ENCODE assay signal across 33 cellular contexts in genomic region chr1:17772580-17773215, GRCh38. TPM values are rescaled to one million over a fixed set of nuclear protein-coding genes. Genes with fewer than 3 reads are reported as not detected.
"Had no signal": no experiment of that assay in that cellular context is flagged by ENCODE, and none has a peak within 500 bp of the region (broad histone marks: within the 10 kb centered on the region; RNA-seq: fewer than 3 reads in every experiment).

No MANE protein-coding gene starts in this region.

- H3K9me3 Mint-ChIP-seq: activated CD4-positive, alpha-beta memory T cell treated with anti-CD3 and anti-CD28 coated beads, Interleukin-2, amount 10 ng/mL, durations not matched to agents 7 days and 5 days; activated CD4-positive, alpha-beta T cell treated with anti-CD3 and anti-CD28 coated beads, Interleukin-2, amount 10 ng/mL, durations not matched to agents 7 days and 5 days; activated naive CD4-positive, alpha-beta T cell treated with anti-CD3 and anti-CD28 coated beads, Interleukin-2, amount 10 ng/mL, durations not matched to agents 7 days and 5 days; activated naive CD4-positive, alpha-beta T cell treated with anti-CD3 and anti-CD28 coated beads, Interleukin-2, amount 50 U/mL, for 72 hours; activated naive CD8-positive, alpha-beta T cell treated with anti-CD3 and anti-CD28 coated beads, Interleukin-2, amount 10 ng/mL, durations not matched to agents 7 days and 5 days; activated T-cell treated with anti-CD3 and anti-CD28 coated beads, Interleukin-2, amount 50 U/mL, for 24 hours; activated T-cell treated with anti-CD3 and anti-CD28 coated beads, Interleukin-2, amount 50 U/mL, for 72 hours; central memory CD8-positive, alpha-beta T cell; WTC11 had no signal

- H3K36me3 Mint-ChIP-seq: activated naive CD4-positive, alpha-beta T cell treated with anti-CD3 and anti-CD28 coated beads, Interleukin-2, amount 10 ng/mL, durations not matched to agents 7 days and 5 days; activated naive CD4-positive, alpha-beta T cell treated with anti-CD3 and anti-CD28 coated beads, Interleukin-2, amount 50 U/mL, for 72 hours; activated naive CD8-positive, alpha-beta T cell treated with anti-CD3 and anti-CD28 coated beads, Interleukin-2, amount 10 ng/mL, durations not matched to agents 7 days and 5 days; WTC11 had no signal

- H3K4me1 Mint-ChIP-seq: activated CD4-positive, alpha-beta memory T cell treated with anti-CD3 and anti-CD28 coated beads, Interleukin-2, amount 10 ng/mL, durations not matched to agents 7 days and 5 days; activated CD4-positive, alpha-beta T cell treated with anti-CD3 and anti-CD28 coated beads, Interleukin-2, amount 10 ng/mL, durations not matched to agents 7 days and 5 days; activated naive CD4-positive, alpha-beta T cell treated with anti-CD3 and anti-CD28 coated beads, Interleukin-2, amount 10 ng/mL, durations not matched to agents 7 days and 5 days; activated naive CD8-positive, alpha-beta T cell treated with anti-CD3 and anti-CD28 coated beads, Interleukin-2, amount 10 ng/mL, durations not matched to agents 7 days and 5 days; central memory CD8-positive, alpha-beta T cell had no signal

- H3K9me3 ChIP-seq: ascending aorta, esophagus muscularis mucosa, gastrocnemius medialis, heart left ventricle had no signal

- H3K27ac Mint-ChIP-seq: activated CD4-positive, alpha-beta memory T cell treated with anti-CD3 and anti-CD28 coated beads, Interleukin-2, amount 10 ng/mL, durations not matched to agents 7 days and 5 days; activated CD4-positive, alpha-beta T cell treated with anti-CD3 and anti-CD28 coated beads, Interleukin-2, amount 10 ng/mL, durations not matched to agents 7 days and 5 days; activated naive CD4-positive, alpha-beta T cell treated with anti-CD3 and anti-CD28 coated beads, Interleukin-2, amount 10 ng/mL, durations not matched to agents 7 days and 5 days; activated naive CD4-positive, alpha-beta T cell treated with anti-CD3 and anti-CD28 coated beads, Interleukin-2, amount 50 U/mL, for 72 hours; activated naive CD8-positive, alpha-beta T cell treated with anti-CD3 and anti-CD28 coated beads, Interleukin-2, amount 10 ng/mL, durations not matched to agents 7 days and 5 days; activated T-cell treated with anti-CD3 and anti-CD28 coated beads, Interleukin-2, amount 50 U/mL, for 24 hours; activated T-cell treated with anti-CD3 and anti-CD28 coated beads, Interleukin-2, amount 50 U/mL, for 72 hours; effector memory CD8-positive, alpha-beta T cell; WTC11 had no signal

- FAIRE-seq: bronchial epithelial cell had no signal

- H3K4me3 ChIP-seq: ascending aorta, coronary artery, esophagus muscularis mucosa, gastrocnemius medialis, heart left ventricle had no signal

- H3K4me3 Mint-ChIP-seq: activated CD4-positive, alpha-beta memory T cell treated with anti-CD3 and anti-CD28 coated beads, Interleukin-2, amount 10 ng/mL, durations not matched to agents 7 days and 5 days; activated CD4-positive, alpha-beta T cell treated with anti-CD3 and anti-CD28 coated beads, Interleukin-2, amount 10 ng/mL, durations not matched to agents 7 days and 5 days; activated naive CD4-positive, alpha-beta T cell treated with anti-CD3 and anti-CD28 coated beads, Interleukin-2, amount 10 ng/mL, durations not matched to agents 7 days and 5 days; activated naive CD8-positive, alpha-beta T cell treated with anti-CD3 and anti-CD28 coated beads, Interleukin-2, amount 10 ng/mL, durations not matched to agents 7 days and 5 days; activated T-cell treated with anti-CD3 and anti-CD28 coated beads, Interleukin-2, amount 50 U/mL, for 24 hours; activated T-cell treated with anti-CD3 and anti-CD28 coated beads, Interleukin-2, amount 50 U/mL, for 72 hours; central memory CD8-positive, alpha-beta T cell; effector memory CD8-positive, alpha-beta T cell; WTC11 had no signal

- H3K27ac ChIP-seq: ascending aorta, brain microvascular endothelial cell, coronary artery, esophagus muscularis mucosa, foreskin keratinocyte, gastrocnemius medialis, heart left ventricle had no signal

- H3K27me3 Mint-ChIP-seq: activated CD4-positive, alpha-beta memory T cell treated with anti-CD3 and anti-CD28 coated beads, Interleukin-2, amount 10 ng/mL, durations not matched to agents 7 days and 5 days; activated CD4-positive, alpha-beta T cell treated with anti-CD3 and anti-CD28 coated beads, Interleukin-2, amount 10 ng/mL, durations not matched to agents 7 days and 5 days had no signal

- DNase-seq: activated CD4-positive, alpha-beta memory T cell treated with anti-CD3 and anti-CD28 coated beads, Interleukin-2, amount 10 ng/mL, durations not matched to agents 7 days and 5 days; activated CD4-positive, alpha-beta T cell treated with anti-CD3 and anti-CD28 coated beads for 1 hour; activated CD4-positive, alpha-beta T cell treated with anti-CD3 and anti-CD28 coated beads for 4 hours; activated CD4-positive, alpha-beta T cell treated with anti-CD3 and anti-CD28 coated beads, Interleukin-2, amount 10 ng/mL, durations not matched to agents 7 days and 5 days; activated CD4-positive, alpha-beta T cell treated with anti-CD3 and anti-CD28 coated beads, Interleukin-2, amount 50 U/mL, for 4 hours; activated CD8-positive, alpha-beta memory T cell treated with anti-CD3 and anti-CD28 coated beads, Interleukin-2, amount 50 U/mL, for 48 hours; activated gamma-delta T cell; activated naive CD4-positive, alpha-beta T cell; activated naive CD4-positive, alpha-beta T cell treated with anti-CD3 and anti-CD28 coated beads, Interleukin-2, amount 10 ng/mL, durations not matched to agents 7 days and 5 days; activated naive CD8-positive, alpha-beta T cell treated with anti-CD3 and anti-CD28 coated beads, Interleukin-2, amount 10 ng/mL, durations not matched to agents 7 days and 5 days; activated T-cell treated with anti-CD3 and anti-CD28 coated beads for 4 hours; activated T-cell treated with anti-CD3 and anti-CD28 coated beads, Interleukin-2, amount 50 U/mL, for 24 hours; activated T-cell treated with anti-CD3 and anti-CD28 coated beads, Interleukin-2, amount 50 U/mL, for 72 hours; brain microvascular endothelial cell; dermis blood vessel endothelial cell; effector CD4-positive, alpha-beta T cell; effector memory CD8-positive, alpha-beta T cell; erythroblast; foreskin keratinocyte; gastrocnemius medialis; glutamatergic neuron; heart left ventricle; T-helper 2 cell had no signal

- H3K27me3 ChIP-seq: ascending aorta, foreskin keratinocyte had no signal

- H3K4me1 ChIP-seq: ascending aorta, esophagus muscularis mucosa, foreskin keratinocyte, gastrocnemius medialis had no signal

- H3K36me3 ChIP-seq: ascending aorta, brain microvascular endothelial cell, esophagus muscularis mucosa, gastrocnemius medialis, heart left ventricle had no signal

RNA-seq across cellular contexts. Expression of gene ACTL8, which starts 17.6 kb away (rescaled TPM):
- total RNA-seq: activated CD4-positive, alpha-beta memory T cell treated with anti-CD3 and anti-CD28 coated beads, Interleukin-2, amount 10 ng/mL, durations not matched to agents 7 days and 5 days; activated CD4-positive, alpha-beta T cell treated with anti-CD3 and anti-CD28 coated beads, Interleukin-2, amount 10 ng/mL, durations not matched to agents 7 days and 5 days; activated naive CD8-positive, alpha-beta T cell treated with anti-CD3 and anti-CD28 coated beads, Interleukin-2, amount 10 ng/mL, durations not matched to agents 7 days and 5 days; activated T-cell treated with anti-CD3 and anti-CD28 coated beads, Interleukin-2, amount 50 U/mL, for 72 hours; ascending aorta; bronchial epithelial cell; cardiac septum; cerebellum; dermis blood vessel endothelial cell; esophagus muscularis mucosa; foreskin keratinocyte; gastrocnemius medialis; heart left ventricle; T-helper 1 cell treated with Interleukin-12 subunit alpha and Interleukin-12 subunit beta and Interleukin-4 antibody, amounts not matched to agents 30 ng/mL and 1 ng/mL, for 36 hours had no signal
- polyA plus RNA-seq: foreskin keratinocyte, heart left ventricle had no signal
